In the genomic region with DNA sequence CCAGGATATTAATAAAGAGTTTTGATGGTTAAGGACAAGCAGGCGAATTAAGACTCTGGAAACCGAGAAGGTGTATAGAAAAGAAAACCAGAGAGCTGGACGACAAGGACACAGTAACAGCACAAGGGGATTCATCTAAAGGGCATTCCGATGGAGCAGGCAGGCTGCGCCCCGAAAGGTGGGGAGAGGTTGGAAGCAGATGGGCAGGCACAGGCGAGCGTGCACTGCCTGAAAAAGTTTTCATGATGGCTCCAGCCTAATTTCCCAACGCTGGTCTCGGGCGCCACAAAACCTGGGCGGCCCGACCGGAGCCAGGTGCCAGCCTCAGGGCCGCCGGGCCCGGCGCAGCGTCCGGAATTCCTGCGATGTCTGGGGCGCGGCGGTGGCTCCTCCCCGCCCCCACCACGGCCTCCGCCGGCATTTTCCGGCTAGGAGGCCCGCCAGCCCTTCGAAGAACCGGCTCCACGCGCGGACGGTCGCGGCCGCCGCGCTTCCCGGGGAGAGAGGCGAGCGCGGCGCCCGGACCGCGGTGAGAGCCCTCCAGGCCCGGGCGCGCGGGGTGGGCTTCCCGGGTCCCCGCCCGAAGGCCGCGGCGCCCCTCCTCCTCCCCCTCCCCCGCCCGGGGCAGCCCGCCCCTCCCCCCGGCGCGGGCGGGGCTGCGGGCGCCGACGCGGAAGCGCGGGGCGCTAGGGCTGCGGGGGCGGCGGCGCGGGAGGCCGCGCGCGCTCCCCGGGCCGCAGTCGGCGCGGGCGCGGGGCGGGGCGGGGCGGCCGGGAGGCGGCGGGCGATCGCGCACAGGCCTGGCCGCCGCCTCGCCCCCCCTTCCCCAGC, we compare ENCODE assay signal across 8 cellular contexts. TPM values are rescaled to one million over a fixed set of nuclear protein-coding genes. Genes with fewer than 3 reads are reported as not detected.
A peak's percentile ranks its signal among the peaks of the same experiment; 100 is the strongest.
DNase-seq lines count a peak whose midpoint lies in the region; ATAC-seq and TF ChIP-seq lines count a peak whose summit lies in the region.

No MANE protein-coding gene starts in this region.

- CTCF ChIA-PET in A673 (lab: Charles Lee) = no interaction called here

- H3K27ac ChIP-seq in A673 (ENCODE audit: low read depth, low read length, poor library complexity, severe bottlenecking) (peak overlapping the region; percentile 99), epithelial cell of prostate (peak overlapping the region; percentile 97)

- H3K27me3 ChIP-seq in A673 (replicated peaks; ENCODE audit: insufficient read depth, low read depth, low read length, poor library complexity) = no peaks in the 10 kb centered on the region

- no TSS peak for BruUV-seq in A673 (replicated peaks; lab: Mats Ljungman, UMichigan)

- H3K4me1 ChIP-seq in A673 (ENCODE audit: insufficient read depth, low read length, poor library complexity, severe bottlenecking) = peaks cover 19% of the 10 kb centered on the region

- intact Hi-C loops in A673 (cut with micrococcal nuclease; ENCODE audit: unreplicated experiment) = loop anchor here (1.0 to 10.0 kb wide), 3 partner anchors 96 to 199 kb away; partner anchors contain the start of gene VPS26C

- no peak for TF ChIP-seq CTCF in A673 (conservative IDR thresholded peaks at IDR 0.05; ENCODE audit: low read depth, low read length)

- POLR2A ChIA-PET in A673 (lab: Charles Lee; ENCODE audit: low non-redundant PET) = interaction anchor here (0.6 to 0.8 kb wide), 2 partner anchors 8 to 976 kb away, joined by 5 to 6 read pairs; no protein-coding TSS in a partner anchor

- peak; percentile 36 for ATAC-seq in HG03039 (IDR thresholded peaks at IDR 0.05; ENCODE audit: unreplicated experiment)
- ATAC-seq in stimulated activated naive CD8-positive, alpha-beta T cell treated with anti-CD3 and anti-CD28 coated beads, Interleukin-15, Interleukin-2, amounts not matched to agents 100 U/mL and 50 U/mL, for 24 hours = peak; percentile 5

- H3K36me3 ChIP-seq in A673 (ENCODE audit: insufficient read depth, low read length, poor library complexity, severe bottlenecking) = no peaks in the 10 kb centered on the region

- TF ChIP-seq POLR2A in GM18526 (IDR thresholded peaks at IDR 0.05; ENCODE audit: extremely low read depth, insufficient read length) = peak; percentile 49

- peak overlapping the region; percentile 65 for H3K4me3 ChIP-seq in A673 (ENCODE audit: low read depth, low read length, poor library complexity, severe bottlenecking)

- H3K9me3 ChIP-seq in A673 (ENCODE audit: low read depth, low read length, poor library complexity, severe bottlenecking) = no peaks in the 10 kb centered on the region

- DNase-seq in A673 (ENCODE audit: low spot score) (no peak), NCI-H460 (ENCODE audit: extremely low read depth, low read depth) (peak; percentile 47), epithelial cell of prostate (ENCODE audit: low read depth, low spot score) (no peak), mucosa of gallbladder (ENCODE audit: low spot score) (peak; percentile 63)
- peak; percentile 65 for DNase-seq in activated CD8-positive, alpha-beta memory T cell treated with anti-CD3 and anti-CD28 coated beads, Interleukin-2, amount 50 U/mL, for 4 hours
- DNase-seq in stimulated activated naive CD8-positive, alpha-beta T cell treated with anti-CD3 and anti-CD28 coated beads, Interleukin-15, Interleukin-2, amounts not matched to agents 100 U/mL and 50 U/mL, for 24 hours = peak; percentile 72

RNA-seq across cellular contexts. Expression of gene DYRK1A, which starts 0.7 kb away (rescaled TPM):
- total RNA-seq in A673 (2021) (66.4 and 70.5 TPM in 2 replicates), mucosa of gallbladder (70.2 TPM)
- 34.3 and 38.8 TPM in 2 replicates for total RNA-seq in NCI-H460 (2014; rRNA removed; shearing (Covaris generic))
- polyA plus RNA-seq in NCI-H460 (2014; cell fraction: nucleus; rRNA removed) = 16.0 and 22.1 TPM in 2 replicates

Comparison
In these comparisons a context has a peak if more than half of its experiments do, and no peak if none do; other contexts are left out.
1. DNase-seq: peak in NCI-H460 (single experiment), activated CD8-positive, alpha-beta memory T cell treated with anti-CD3 and anti-CD28 coated beads, Interleukin-2, amount 50 U/mL, for 4 hours (single experiment), mucosa of gallbladder (single experiment) and stimulated activated naive CD8-positive, alpha-beta T cell treated with anti-CD3 and anti-CD28 coated beads, Interleukin-15, Interleukin-2, amounts not matched to agents 100 U/mL and 50 U/mL, for 24 hours (single experiment); none in A673 (single experiment) and epithelial cell of prostate (single experiment).